ENCODE assay signal across 1 cellular context in the genomic region with DNA sequence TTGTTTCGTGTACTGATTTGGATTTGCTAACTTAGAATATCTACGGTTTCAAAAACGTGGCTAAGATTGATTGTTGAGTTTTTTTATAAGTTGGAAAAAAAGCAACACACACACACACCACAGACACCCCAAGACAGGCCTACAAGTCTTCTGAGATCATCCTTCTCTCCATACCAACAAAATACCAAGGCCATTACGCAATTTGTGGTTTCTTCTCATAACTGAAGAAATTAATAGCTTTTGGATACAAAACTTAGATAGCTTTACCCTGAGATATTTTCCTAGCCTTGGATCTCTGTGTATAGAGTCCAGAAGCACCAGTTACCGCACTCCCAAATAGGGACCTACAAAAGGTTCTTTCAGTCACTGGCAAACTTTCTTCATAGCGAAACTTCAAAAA.
TF ChIP-seq lines count a peak whose summit lies in the region.

No MANE protein-coding gene starts in this region.

TF ChIP-seq in SK-N-SH, 30 proteins besides CTCF, POLR2A, EP300 and RAD21 (continued from another document):
- TF ChIP-seq, protein P1, sequence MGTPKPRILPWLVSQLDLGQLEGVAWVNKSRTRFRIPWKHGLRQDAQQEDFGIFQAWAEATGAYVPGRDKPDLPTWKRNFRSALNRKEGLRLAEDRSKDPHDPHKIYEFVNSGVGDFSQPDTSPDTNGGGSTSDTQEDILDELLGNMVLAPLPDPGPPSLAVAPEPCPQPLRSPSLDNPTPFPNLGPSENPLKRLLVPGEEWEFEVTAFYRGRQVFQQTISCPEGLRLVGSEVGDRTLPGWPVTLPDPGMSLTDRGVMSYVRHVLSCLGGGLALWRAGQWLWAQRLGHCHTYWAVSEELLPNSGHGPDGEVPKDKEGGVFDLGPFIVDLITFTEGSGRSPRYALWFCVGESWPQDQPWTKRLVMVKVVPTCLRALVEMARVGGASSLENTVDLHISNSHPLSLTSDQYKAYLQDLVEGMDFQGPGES (IDR thresholded peaks at IDR 0.05; ENCODE audit: low read depth, low read length), result no peak
- TF ChIP-seq GATA2 (CRISPR knock-in tag; IDR thresholded peaks at IDR 0.05) (no peak), TCF12 (IDR thresholded peaks at IDR 0.05) (peak; percentile 86), RFX5 (IDR thresholded peaks at IDR 0.05; ENCODE audit: low read length) (no peak), CHD2 (IDR thresholded peaks at IDR 0.05; ENCODE audit: low read length, partially characterized antibody) (no peak), JUND (IDR thresholded peaks at IDR 0.05) (peak; percentile 91), GABPA (IDR thresholded peaks at IDR 0.05; ENCODE audit: low read depth) (no peak), FOXJ3 (CRISPR knock-in tag; IDR thresholded peaks at IDR 0.05) (no peak), FOSL2 (IDR thresholded peaks at IDR 0.05; ENCODE audit: borderline replicate concordance, low read depth) (peak; percentile 73), NFIC (IDR thresholded peaks at IDR 0.05; ENCODE audit: borderline replicate concordance) (peak; percentile 77), YY1 (IDR thresholded peaks at IDR 0.05; ENCODE audit: low read depth) (0 out of 2 replicates have a peak, but pooled peaks have one; percentile 32), SMC3 (IDR thresholded peaks at IDR 0.05; ENCODE audit: low read depth, low read length) (no peak), RXRA (IDR thresholded peaks at IDR 0.05; ENCODE audit: borderline replicate concordance, low read depth) (peak; percentile 59; the same call in 1 of the 2 replicates)
- TF ChIP-seq, protein P2, sequence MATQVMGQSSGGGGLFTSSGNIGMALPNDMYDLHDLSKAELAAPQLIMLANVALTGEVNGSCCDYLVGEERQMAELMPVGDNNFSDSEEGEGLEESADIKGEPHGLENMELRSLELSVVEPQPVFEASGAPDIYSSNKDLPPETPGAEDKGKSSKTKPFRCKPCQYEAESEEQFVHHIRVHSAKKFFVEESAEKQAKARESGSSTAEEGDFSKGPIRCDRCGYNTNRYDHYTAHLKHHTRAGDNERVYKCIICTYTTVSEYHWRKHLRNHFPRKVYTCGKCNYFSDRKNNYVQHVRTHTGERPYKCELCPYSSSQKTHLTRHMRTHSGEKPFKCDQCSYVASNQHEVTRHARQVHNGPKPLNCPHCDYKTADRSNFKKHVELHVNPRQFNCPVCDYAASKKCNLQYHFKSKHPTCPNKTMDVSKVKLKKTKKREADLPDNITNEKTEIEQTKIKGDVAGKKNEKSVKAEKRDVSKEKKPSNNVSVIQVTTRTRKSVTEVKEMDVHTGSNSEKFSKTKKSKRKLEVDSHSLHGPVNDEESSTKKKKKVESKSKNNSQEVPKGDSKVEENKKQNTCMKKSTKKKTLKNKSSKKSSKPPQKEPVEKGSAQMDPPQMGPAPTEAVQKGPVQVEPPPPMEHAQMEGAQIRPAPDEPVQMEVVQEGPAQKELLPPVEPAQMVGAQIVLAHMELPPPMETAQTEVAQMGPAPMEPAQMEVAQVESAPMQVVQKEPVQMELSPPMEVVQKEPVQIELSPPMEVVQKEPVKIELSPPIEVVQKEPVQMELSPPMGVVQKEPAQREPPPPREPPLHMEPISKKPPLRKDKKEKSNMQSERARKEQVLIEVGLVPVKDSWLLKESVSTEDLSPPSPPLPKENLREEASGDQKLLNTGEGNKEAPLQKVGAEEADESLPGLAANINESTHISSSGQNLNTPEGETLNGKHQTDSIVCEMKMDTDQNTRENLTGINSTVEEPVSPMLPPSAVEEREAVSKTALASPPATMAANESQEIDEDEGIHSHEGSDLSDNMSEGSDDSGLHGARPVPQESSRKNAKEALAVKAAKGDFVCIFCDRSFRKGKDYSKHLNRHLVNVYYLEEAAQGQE (IDR thresholded peaks at IDR 0.05; ENCODE audit: low read depth, low read length), result 0 out of 2 replicates have a peak, but pooled peaks have one; percentile 35
- TF ChIP-seq, protein P3, sequence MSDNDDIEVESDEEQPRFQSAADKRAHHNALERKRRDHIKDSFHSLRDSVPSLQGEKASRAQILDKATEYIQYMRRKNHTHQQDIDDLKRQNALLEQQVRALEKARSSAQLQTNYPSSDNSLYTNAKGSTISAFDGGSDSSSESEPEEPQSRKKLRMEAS (IDR thresholded peaks at IDR 0.05; ENCODE audit: low read depth), result peak; percentile 60; the same call in 1 of the 2 replicates
- TF ChIP-seq, protein P4, sequence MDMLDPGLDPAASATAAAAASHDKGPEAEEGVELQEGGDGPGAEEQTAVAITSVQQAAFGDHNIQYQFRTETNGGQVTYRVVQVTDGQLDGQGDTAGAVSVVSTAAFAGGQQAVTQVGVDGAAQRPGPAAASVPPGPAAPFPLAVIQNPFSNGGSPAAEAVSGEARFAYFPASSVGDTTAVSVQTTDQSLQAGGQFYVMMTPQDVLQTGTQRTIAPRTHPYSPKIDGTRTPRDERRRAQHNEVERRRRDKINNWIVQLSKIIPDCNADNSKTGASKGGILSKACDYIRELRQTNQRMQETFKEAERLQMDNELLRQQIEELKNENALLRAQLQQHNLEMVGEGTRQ (IDR thresholded peaks at IDR 0.05; ENCODE audit: borderline replicate concordance, low read depth, low read length), result no peak
TF ChIP-seq in SK-N-SH: peak in this region for 12.
